ENCODE assay signal across 9 cellular contexts in genomic region chr4:83208776-83209365, GRCh38.
A peak's percentile ranks its signal among the peaks of the same experiment; 100 is the strongest.
DNase-seq lines count a peak whose midpoint lies in the region; TF ChIP-seq lines count a peak whose summit lies in the region.
"Had no signal": no experiment of that assay in that cellular context is flagged by ENCODE, and none has a peak within 500 bp of the region (broad histone marks: within the 10 kb centered on the region; RNA-seq: fewer than 3 reads in every experiment).

No MANE protein-coding gene starts in this region.

- H3K23ac ChIP-seq in trophoblast cell (ENCODE audit: low read length): no peak overlapping the region

- H3K9me3 ChIP-seq in PC-9 (ENCODE audit: insufficient read depth, low read depth) (peaks cover 18% of the 10 kb centered on the region; the same call in 1 of the 2 replicates), trophoblast cell (ENCODE audit: insufficient read depth, low read depth, low read length) (peaks cover 3% of the 10 kb centered on the region)

- no peak overlapping the region for H3K4me2 ChIP-seq in PC-9
- H3K4me2 ChIP-seq in trophoblast cell (ENCODE audit: low read length): no peak overlapping the region

- no peak overlapping the region for H4K91ac ChIP-seq in trophoblast cell (ENCODE audit: low read depth, low read length)

- peak overlapping the region; percentile 59; the same call in 1 of the 2 replicates for H3K27ac ChIP-seq in PC-9
- H3K27ac ChIP-seq in trophoblast cell (ENCODE audit: low read depth, low read length): no peak overlapping the region
- H3K27ac ChIP-seq: dorsolateral prefrontal cortex had no signal

- H3K4me3 ChIP-seq in PC-9 (no peak overlapping the region), trophoblast cell (ENCODE audit: low read depth, low read length) (no peak overlapping the region)
- H3K4me3 ChIP-seq: dorsolateral prefrontal cortex had no signal

- H3F3A ChIP-seq in PC-9 (ENCODE audit: insufficient read depth, low read depth): peaks cover 16% of the 10 kb centered on the region; the same call in 1 of the 2 replicates

- CTCF ChIA-PET in PC-9 (lab: Charles Lee): no interaction called here

- intact Hi-C loops in PC-9 (cut with micrococcal nuclease; ENCODE audit: unreplicated experiment): loop anchor here (5.0 kb wide), 2 partner anchors 48 to 82 kb away; no protein-coding TSS in a partner anchor

- H3K36me3 ChIP-seq in PC-9 (ENCODE audit: low read depth) (peaks cover 7% of the 10 kb centered on the region; the same call in 1 of the 2 replicates), trophoblast cell (ENCODE audit: control insufficient read depth in 1 of 2, insufficient read depth in 2 of 2, low read length in 2 of 2) (peaks cover 0 to 4% of the 10 kb centered on the region in 2 experiments)

- H3K4me1 ChIP-seq in PC-9 (replicated peaks; ENCODE audit: insufficient read depth): peaks cover 42% of the 10 kb centered on the region
- peaks cover 0 to 2% of the 10 kb centered on the region in 2 experiments for H3K4me1 ChIP-seq in trophoblast cell (ENCODE audit: control insufficient read depth in 1 of 2, insufficient read depth in 2 of 2, low read length in 2 of 2)

- H3K18ac ChIP-seq in trophoblast cell (ENCODE audit: low read length): no peak overlapping the region

- POLR2A ChIA-PET in PC-9 (lab: Charles Lee; ENCODE audit: unreplicated experiment): no interaction called here

- BruUV-seq in PC-9 (replicated peaks; lab: Mats Ljungman, UMichigan): no TSS peak

- no peak overlapping the region for H2BK5ac ChIP-seq in trophoblast cell (ENCODE audit: low read depth, low read length, poor library complexity)

- WGBS in trophoblast cell (ENCODE audit: extremely low coverage, insufficient coverage, insufficient read length): no CpG with 5 or more reads among the region's 2 CpGs

- H2AFZ ChIP-seq in PC-9: no peak overlapping the region
- H2AFZ ChIP-seq in trophoblast cell (ENCODE audit: insufficient read depth, low read length, poor library complexity): no peak overlapping the region

- H3K79me2 ChIP-seq in PC-9 (ENCODE audit: low read depth) (no peaks in the 10 kb centered on the region), trophoblast cell (ENCODE audit: control insufficient read depth, insufficient read depth, low read length, poor library complexity) (no peaks in the 10 kb centered on the region)

- no peak overlapping the region for H4K8ac ChIP-seq in trophoblast cell (ENCODE audit: low read depth, low read length)

- no peak overlapping the region for H3K9ac ChIP-seq in trophoblast cell (ENCODE audit: low read length)

- no peak overlapping the region for H2AK5ac ChIP-seq in trophoblast cell (ENCODE audit: low read length)

- no peaks in the 10 kb centered on the region for H3K27me3 ChIP-seq in PC-9 (ENCODE audit: insufficient read depth, low read depth)
- no peaks in the 10 kb centered on the region for H3K27me3 ChIP-seq in trophoblast cell (ENCODE audit: insufficient read depth, low read length)
- H3K27me3 ChIP-seq: dorsolateral prefrontal cortex had no signal

- DNase-seq in EL (peak; percentile 72), PC-9 (no peak), fibroblast of gingiva (ENCODE audit: low read depth) (peak; percentile 40), trophoblast cell (peak; percentile 79 to 96), iPS-NIHi11 (ENCODE audit: low spot score) (no peak), NCI-H526 (lab: John Stamatoyannopoulos, UW) (no peak), NCI-H1105 treated with DMSO at 0.1 percent for 48 hours (lab: John Stamatoyannopoulos, UW) (no peak)
- DNase-seq: activated T-cell treated with anti-CD3 and anti-CD28 coated beads, Interleukin-2, amount 50 U/mL, for 4 hours; dorsolateral prefrontal cortex had no signal

- no peak overlapping the region for H4K12ac ChIP-seq in trophoblast cell (ENCODE audit: low read depth, low read length)

- H3K9me2 ChIP-seq in PC-9 (ENCODE audit: insufficient read depth): no peaks in the 10 kb centered on the region

- no peak overlapping the region for H3K4ac ChIP-seq in trophoblast cell (ENCODE audit: low read depth, low read length)

- H3K14ac ChIP-seq in trophoblast cell (ENCODE audit: low read length): no peak overlapping the region

- no peak for TF ChIP-seq CTCF in PC-9 (conservative IDR thresholded peaks at IDR 0.05)

- H2BK120ac ChIP-seq in trophoblast cell (ENCODE audit: insufficient read depth, low read length, poor library complexity): no peak overlapping the region

- H2BK12ac ChIP-seq in trophoblast cell (ENCODE audit: low read length): no peak overlapping the region

- H3K79me1 ChIP-seq in trophoblast cell (ENCODE audit: low read length): peaks cover 6% of the 10 kb centered on the region

- H4K20me1 ChIP-seq in PC-9 (ENCODE audit: insufficient read depth): no peaks in the 10 kb centered on the region

Comparison
In these comparisons a context has a peak if more than half of its experiments do, and no peak if none do; other contexts are left out.
1. DNase-seq: peak in EL (single experiment), fibroblast of gingiva (single experiment) and trophoblast cell (2 of 2); none in PC-9 (0 of 2), iPS-NIHi11 (single experiment), NCI-H526 (0 of 2) and NCI-H1105 treated with DMSO at 0.1 percent for 48 hours (single experiment).